Comparison of ENCODE assay signal across 22 cellular contexts in genomic region chr19:45305007-45305406, GRCh38. TPM values are rescaled to one million over a fixed set of nuclear protein-coding genes. Genes with fewer than 3 reads are reported as not detected.
"Had no signal": no experiment of that assay in that cellular context is flagged by ENCODE, and none has a peak within 500 bp of the region (broad histone marks: within the 10 kb centered on the region; RNA-seq: fewer than 3 reads in every experiment).

No MANE protein-coding gene starts in this region.

- H3K27ac Mint-ChIP-seq: activated CD8-positive, alpha-beta T cell treated with anti-CD3 and anti-CD28 coated beads, Interleukin-2, amount 10 ng/mL, durations not matched to agents 7 days and 5 days; activated naive CD4-positive, alpha-beta T cell treated with anti-CD3 and anti-CD28 coated beads, Interleukin-2, amount 50 U/mL, for 24 hours; endodermal cell; stimulated activated naive CD8-positive, alpha-beta T cell treated with anti-CD3 and anti-CD28 coated beads, Interleukin-15, Interleukin-2, amounts not matched to agents 100 ng/mL and 50 ng/mL, for 24 hours; WTC11 had no signal

- H3K27me3 ChIP-seq: adrenal gland, dorsolateral prefrontal cortex, pancreas, upper lobe of left lung had no signal

- H3K9me3 Mint-ChIP-seq: activated naive CD4-positive, alpha-beta T cell treated with anti-CD3 and anti-CD28 coated beads, Interleukin-2, amount 50 U/mL, for 24 hours; stimulated activated naive CD8-positive, alpha-beta T cell treated with anti-CD3 and anti-CD28 coated beads, Interleukin-15, Interleukin-2, amounts not matched to agents 100 ng/mL and 50 ng/mL, for 24 hours had no signal

- H3K27ac ChIP-seq: adrenal gland, dorsolateral prefrontal cortex, pancreas, skin epidermis, upper lobe of left lung had no signal

- H3K4me1 ChIP-seq: adrenal gland, pancreas, upper lobe of left lung had no signal

- H3K4me3 Mint-ChIP-seq: activated CD8-positive, alpha-beta T cell treated with anti-CD3 and anti-CD28 coated beads, Interleukin-2, amount 10 ng/mL, durations not matched to agents 7 days and 5 days; activated naive CD4-positive, alpha-beta T cell treated with anti-CD3 and anti-CD28 coated beads, Interleukin-2, amount 50 U/mL, for 24 hours; endodermal cell; stimulated activated naive CD8-positive, alpha-beta T cell treated with anti-CD3 and anti-CD28 coated beads, Interleukin-15, Interleukin-2, amounts not matched to agents 100 ng/mL and 50 ng/mL, for 24 hours; WTC11 had no signal

- H3K9me3 ChIP-seq: adrenal gland, pancreas, upper lobe of left lung had no signal

- H3K36me3 ChIP-seq: adrenal gland, pancreas had no signal

- H3K4me3 ChIP-seq: adrenal gland, dorsolateral prefrontal cortex, pancreas, skin epidermis, upper lobe of left lung had no signal

- H3K4me1 Mint-ChIP-seq: activated naive CD4-positive, alpha-beta T cell treated with anti-CD3 and anti-CD28 coated beads, Interleukin-2, amount 50 U/mL, for 24 hours; endodermal cell had no signal

- ATAC-seq: activated CD8-positive, alpha-beta T cell treated with anti-CD3 and anti-CD28 coated beads, Interleukin-2, amount 10 ng/mL, durations not matched to agents 7 days and 5 days; left colon; WTC11 had no signal

- DNase-seq: activated CD4-positive, alpha-beta T cell treated with anti-CD3 and anti-CD28 coated beads for 48 hours; activated CD8-positive, alpha-beta memory T cell treated with anti-CD3 and anti-CD28 coated beads, Interleukin-2, amount 50 U/mL, for 4 hours; activated CD8-positive, alpha-beta T cell treated with anti-CD3 and anti-CD28 coated beads, Interleukin-2, amount 10 ng/mL, durations not matched to agents 7 days and 5 days; activated effector memory CD4-positive, alpha-beta T cell treated with anti-CD3 and anti-CD28 coated beads, Interleukin-2, amount 50 U/mL, for 16 hours; activated T-cell treated with anti-CD3 and anti-CD28 coated beads, Interleukin-2, amount 50 U/mL, for 48 hours; adrenal gland; dorsolateral prefrontal cortex; left colon; mammary epithelial cell; naive B cell; pancreas; stimulated activated CD4-positive, alpha-beta T cell treated with anti-CD3 and anti-CD28 coated beads, Interleukin-4, amount 100 ng/mL, for 24 hours; upper lobe of left lung had no signal

RNA-seq across cellular contexts. Expression of gene CKM, which starts 17.7 kb away (rescaled TPM):
- total RNA-seq: activated CD8-positive, alpha-beta T cell treated with anti-CD3 and anti-CD28 coated beads, Interleukin-2, amount 10 ng/mL, durations not matched to agents 7 days and 5 days; epithelial cell of proximal tubule; mammary epithelial cell; renal cortical epithelial cell; T-helper 2 cell treated with Interferon-gamma antibody and Interleukin-4, amounts not matched to agents 100 ng/mL and 5 ng/mL, for 36 hours; temporal lobe; upper lobe of left lung; WTC11 had no signal
- polyA plus RNA-seq: mammary epithelial cell had no signal

RNA-seq across cellular contexts. Expression of gene KLC3, which starts 35.5 kb away (rescaled TPM):
- total RNA-seq: activated CD8-positive, alpha-beta T cell treated with anti-CD3 and anti-CD28 coated beads, Interleukin-2, amount 10 ng/mL, durations not matched to agents 7 days and 5 days; left colon; T-helper 2 cell treated with Interferon-gamma antibody and Interleukin-4, amounts not matched to agents 100 ng/mL and 5 ng/mL, for 36 hours had no signal

RNA-seq across cellular contexts. Expression of gene EXOC3L2, which starts 59.8 kb away (rescaled TPM):
- total RNA-seq: activated CD8-positive, alpha-beta T cell treated with anti-CD3 and anti-CD28 coated beads, Interleukin-2, amount 10 ng/mL, durations not matched to agents 7 days and 5 days; renal cortical epithelial cell; T-helper 2 cell treated with Interferon-gamma antibody and Interleukin-4, amounts not matched to agents 100 ng/mL and 5 ng/mL, for 36 hours had no signal
